2 cellular contexts compared by ENCODE assay signal in the genomic region with DNA sequence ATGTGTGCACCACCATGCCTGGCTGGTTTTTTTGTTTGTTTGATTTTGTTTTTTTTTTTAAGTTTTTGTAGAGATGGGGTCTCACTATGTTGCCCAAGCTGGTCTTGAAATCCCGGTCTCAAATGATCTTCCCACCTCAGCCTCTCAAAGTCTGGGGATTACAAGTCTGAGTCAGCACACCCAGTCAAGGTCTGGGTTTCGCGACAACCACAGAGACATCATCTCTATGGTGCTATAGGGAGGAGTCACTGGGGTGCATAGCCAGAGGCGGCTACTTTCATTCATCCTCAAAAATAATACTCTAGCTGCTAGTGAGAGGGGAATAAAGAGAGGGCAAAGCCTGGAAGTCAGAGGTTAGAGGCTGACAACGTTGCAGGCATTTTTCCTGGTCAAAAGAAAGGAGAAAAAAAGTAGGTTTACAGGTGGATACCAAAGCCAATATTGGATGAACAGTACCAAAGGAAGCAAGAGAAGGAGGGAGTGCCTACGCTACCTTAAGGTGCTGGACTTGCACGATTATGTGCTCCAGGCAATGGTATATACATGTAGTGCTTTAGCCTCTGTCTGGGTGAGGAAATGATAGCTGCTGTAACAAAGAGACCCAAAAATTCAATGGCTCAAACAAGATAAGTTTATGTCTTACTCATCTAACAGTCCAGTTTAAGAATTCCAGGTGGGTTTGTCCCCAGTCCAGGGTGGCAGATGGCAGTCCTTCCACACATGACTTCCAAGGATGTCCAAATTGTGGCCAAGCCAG.
A peak's percentile ranks its signal among the peaks of the same experiment; 100 is the strongest.
TF ChIP-seq lines count a peak whose summit lies in the region.

No MANE protein-coding gene starts in this region.

TF ChIP-seq in A549, 52 proteins besides CTCF, POLR2A, EP300 and RAD21:
- TF ChIP-seq TFCP2L1 (CRISPR knock-in tag; IDR thresholded peaks at IDR 0.05) (no peak), HOXA7 (CRISPR knock-in tag; IDR thresholded peaks at IDR 0.05) (no peak), MYC (IDR thresholded peaks at IDR 0.05; ENCODE audit: borderline replicate concordance, low read length) (no peak), HOXB13 (CRISPR knock-in tag; IDR thresholded peaks at IDR 0.05; ENCODE audit: low read depth) (no peak), TP53 (CRISPR knock-in tag; IDR thresholded peaks at IDR 0.05) (no peak), KDM5A (IDR thresholded peaks at IDR 0.05) (no peak), NFE2L2 (conservative IDR thresholded peaks at IDR 0.05; ENCODE audit: low read length) (no peak), RCOR1 (IDR thresholded peaks at IDR 0.05; ENCODE audit: low read depth, low read length) (no peak), CBX2 (IDR thresholded peaks at IDR 0.05; ENCODE audit: borderline replicate concordance, low read depth) (no peak), PHF8 (IDR thresholded peaks at IDR 0.05; ENCODE audit: borderline replicate concordance, low read depth) (no peak)
- TF ChIP-seq, protein P1, sequence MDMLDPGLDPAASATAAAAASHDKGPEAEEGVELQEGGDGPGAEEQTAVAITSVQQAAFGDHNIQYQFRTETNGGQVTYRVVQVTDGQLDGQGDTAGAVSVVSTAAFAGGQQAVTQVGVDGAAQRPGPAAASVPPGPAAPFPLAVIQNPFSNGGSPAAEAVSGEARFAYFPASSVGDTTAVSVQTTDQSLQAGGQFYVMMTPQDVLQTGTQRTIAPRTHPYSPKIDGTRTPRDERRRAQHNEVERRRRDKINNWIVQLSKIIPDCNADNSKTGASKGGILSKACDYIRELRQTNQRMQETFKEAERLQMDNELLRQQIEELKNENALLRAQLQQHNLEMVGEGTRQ (IDR thresholded peaks at IDR 0.05): no peak
TF ChIP-seq in A549: peak in this region for 0.

TF ChIP-seq in K562, 482 proteins besides CTCF, POLR2A, EP300 and RAD21 (continued from another document):
- no peak for TF ChIP-seq NCOA1 (IDR thresholded peaks at IDR 0.05; ENCODE audit: low read depth)
- no peak for TF ChIP-seq ZNF253 (CRISPR knock-in tag; conservative IDR thresholded peaks at IDR 0.05)
- TF ChIP-seq MBD2 (IDR thresholded peaks at IDR 0.05; ENCODE audit: borderline replicate concordance, low read depth): no peak
- no peak for TF ChIP-seq HNRNPUL1 (IDR thresholded peaks at IDR 0.05; ENCODE audit: low read length)
- TF ChIP-seq CHD1 (IDR thresholded peaks at IDR 0.05; ENCODE audit: low read length): no peak
- TF ChIP-seq ZNF12 (CRISPR knock-in tag; IDR thresholded peaks at IDR 0.05): peak; percentile 96
- no peak for TF ChIP-seq HDAC3 (IDR thresholded peaks at IDR 0.05; ENCODE audit: borderline replicate concordance, partially characterized antibody)
- TF ChIP-seq RNF2 (IDR thresholded peaks at IDR 0.05): no peak
- no peak for TF ChIP-seq BHLHE40 (IDR thresholded peaks at IDR 0.05; ENCODE audit: low read length)
- no peak for TF ChIP-seq ZEB2 (IDR thresholded peaks at IDR 0.05)
- no peak for TF ChIP-seq XRCC5 (IDR thresholded peaks at IDR 0.05; ENCODE audit: low read depth, low read length)
- peak; percentile 15; the same call in 1 of the 2 replicates for TF ChIP-seq ZNF316 (IDR thresholded peaks at IDR 0.05)
- no peak for TF ChIP-seq TRIM24 (IDR thresholded peaks at IDR 0.05)
- TF ChIP-seq MTA1 (IDR thresholded peaks at IDR 0.05; ENCODE audit: borderline replicate concordance): no peak
- TF ChIP-seq CBFA2T3 (IDR thresholded peaks at IDR 0.05): no peak
- TF ChIP-seq ARID2 (IDR thresholded peaks at IDR 0.05): no peak
- TF ChIP-seq, protein P1 (CRISPR knock-in tag; IDR thresholded peaks at IDR 0.05): no peak
TF ChIP-seq in K562: peak in this region for 3.
